In genomic region chr11:65609711-65610110, GRCh38 we compare ENCODE assay signal across 16 cellular contexts. TPM values are rescaled to one million over a fixed set of nuclear protein-coding genes. Genes with fewer than 3 reads are reported as not detected.
A peak's percentile ranks its signal among the peaks of the same experiment; 100 is the strongest.
DNase-seq lines count a peak whose midpoint lies in the region; ATAC-seq and TF ChIP-seq lines count a peak whose summit lies in the region.
"Had no signal": no experiment of that assay in that cellular context is flagged by ENCODE, and none has a peak within 500 bp of the region (broad histone marks: within the 10 kb centered on the region; RNA-seq: fewer than 3 reads in every experiment).

No MANE protein-coding gene starts in this region.

- H3K36me3 ChIP-seq in gastroesophageal sphincter, result peaks cover 0 to 59% of the 10 kb centered on the region in 2 donors
- H3K36me3 ChIP-seq in stomach, result peaks cover 21 to 75% (median 65%) of the 10 kb centered on the region in 4 donors

- peak overlapping the region in 3 of 4 donors; percentile 83 to 95 (median 94) for H3K27ac ChIP-seq in gastroesophageal sphincter
- H3K27ac ChIP-seq in stomach, result peak overlapping the region in 3 of 5 donors; percentile 95 to 99 (median 98)

- H3K27ac Mint-ChIP-seq in T-helper 2 cell treated with Interferon-gamma antibody and Interleukin-4, amounts not matched to agents 5 μg/mL and 100 μg/mL, for 36 hours, result peak overlapping the region; percentile 69
- H3K27ac Mint-ChIP-seq in activated CD4-positive, alpha-beta memory T cell treated with anti-CD3 and anti-CD28 coated beads, Interleukin-2, amount 10 ng/mL, durations not matched to agents 7 days and 5 days, result peak overlapping the region; percentile 62

- no peaks in the 10 kb centered on the region for H3K9me3 ChIP-seq in gastroesophageal sphincter
- H3K9me3 ChIP-seq in stomach, result no peaks in the 10 kb centered on the region

- CTCF ChIA-PET in activated CD4-positive, alpha-beta memory T cell treated with anti-CD3 and anti-CD28 coated beads, Interleukin-2, amount 10 ng/mL, durations not matched to agents 7 days and 5 days (lab: Charles Lee), result interaction anchor here (0.6 to 1.5 kb wide), 3 partner anchors 16 to 412 kb away, joined by 3 to 5 read pairs (median 4); no protein-coding TSS in a partner anchor

- no peaks in the 10 kb centered on the region for H3K9me3 Mint-ChIP-seq in T-helper 2 cell treated with Interferon-gamma antibody and Interleukin-4, amounts not matched to agents 5 μg/mL and 100 μg/mL, for 36 hours
- no peaks in the 10 kb centered on the region for H3K9me3 Mint-ChIP-seq in activated CD4-positive, alpha-beta memory T cell treated with anti-CD3 and anti-CD28 coated beads, Interleukin-2, amount 10 ng/mL, durations not matched to agents 7 days and 5 days

- H3K27me3 ChIP-seq in gastroesophageal sphincter (no peaks in the 10 kb centered on the region), stomach (no peaks in the 10 kb centered on the region)

- no peak for TF ChIP-seq CTCF in gastroesophageal sphincter (IDR thresholded peaks at IDR 0.05)
- TF ChIP-seq CTCF in stomach (IDR thresholded peaks at IDR 0.05), result no peak

- TF ChIP-seq POLR2A in gastroesophageal sphincter (IDR thresholded peaks at IDR 0.05) (no peak), stomach (IDR thresholded peaks at IDR 0.05) (no peak)

- peaks cover 40% of the 10 kb centered on the region for H3K36me3 Mint-ChIP-seq in T-helper 2 cell treated with Interferon-gamma antibody and Interleukin-4, amounts not matched to agents 5 μg/mL and 100 μg/mL, for 36 hours (ENCODE audit: low read depth)
- peaks cover 63% of the 10 kb centered on the region for H3K36me3 Mint-ChIP-seq in activated CD4-positive, alpha-beta memory T cell treated with anti-CD3 and anti-CD28 coated beads, Interleukin-2, amount 10 ng/mL, durations not matched to agents 7 days and 5 days (ENCODE audit: low read depth)

- POLR2A ChIA-PET in activated CD4-positive, alpha-beta memory T cell treated with anti-CD3 and anti-CD28 coated beads, Interleukin-2, amount 10 ng/mL, durations not matched to agents 7 days and 5 days (lab: Charles Lee), result interaction anchor here (0.6 to 1.6 kb wide), 6 partner anchors 14 to 412 kb away, joined by 3 to 8 read pairs (median 4); partner anchors contain the start of genes CFL1 and KCNK7

- 45 to 72% methylated on average over 2 of the region's 5 CpGs for WGBS in gastroesophageal sphincter (ENCODE audit: low coverage in 1 of 2), 2 donors
- 65 to 80% (median 73%) methylated on average over 5 of the region's 5 CpGs for WGBS in stomach, 5 donors

- ATAC-seq in gastroesophageal sphincter (no peak), GM19328 (IDR thresholded peaks at IDR 0.05; ENCODE audit: unreplicated experiment) (no peak), GM21825 (IDR thresholded peaks at IDR 0.05; ENCODE audit: unreplicated experiment) (no peak)
- ATAC-seq: left cardiac atrium had no signal

- no peak overlapping the region for H3K4me3 ChIP-seq in gastroesophageal sphincter
- peak overlapping the region in 2 of 4 donors; percentile 3 to 98 for H3K4me3 ChIP-seq in stomach

- TF ChIP-seq EP300 in gastroesophageal sphincter (IDR thresholded peaks at IDR 0.05) (no peak), stomach (IDR thresholded peaks at IDR 0.05) (no peak)

- H3K4me1 Mint-ChIP-seq in T-helper 2 cell treated with Interferon-gamma antibody and Interleukin-4, amounts not matched to agents 5 μg/mL and 100 μg/mL, for 36 hours (ENCODE audit: low read depth), result peaks cover 30% of the 10 kb centered on the region
- peaks cover 50% of the 10 kb centered on the region for H3K4me1 Mint-ChIP-seq in activated CD4-positive, alpha-beta memory T cell treated with anti-CD3 and anti-CD28 coated beads, Interleukin-2, amount 10 ng/mL, durations not matched to agents 7 days and 5 days

- no peaks in the 10 kb centered on the region for H3K27me3 Mint-ChIP-seq in T-helper 2 cell treated with Interferon-gamma antibody and Interleukin-4, amounts not matched to agents 5 μg/mL and 100 μg/mL, for 36 hours (ENCODE audit: low read depth)
- H3K27me3 Mint-ChIP-seq in activated CD4-positive, alpha-beta memory T cell treated with anti-CD3 and anti-CD28 coated beads, Interleukin-2, amount 10 ng/mL, durations not matched to agents 7 days and 5 days, result no peaks in the 10 kb centered on the region

- H3K4me3 Mint-ChIP-seq in T-helper 2 cell treated with Interferon-gamma antibody and Interleukin-4, amounts not matched to agents 5 μg/mL and 100 μg/mL, for 36 hours, result peak overlapping the region; percentile 11
- no peak overlapping the region for H3K4me3 Mint-ChIP-seq in activated CD4-positive, alpha-beta memory T cell treated with anti-CD3 and anti-CD28 coated beads, Interleukin-2, amount 10 ng/mL, durations not matched to agents 7 days and 5 days

- intact Hi-C loops in stomach (cut with DNase I; ENCODE audit: low total_unique reads), result no loop called here

- no peak for DNase-seq in T-helper 2 cell treated with Interferon-gamma antibody and Interleukin-4, amounts not matched to agents 5 μg/mL and 100 μg/mL, for 36 hours (ENCODE audit: low spot score)
- DNase-seq in T-helper 2 cell, result no peak
- no peak for DNase-seq in activated CD4-positive, alpha-beta memory T cell treated with anti-CD3 and anti-CD28 coated beads, Interleukin-2, amount 10 ng/mL, durations not matched to agents 7 days and 5 days
- no peak for DNase-seq in stomach
- DNase-seq in activated T-cell treated with anti-CD3 and anti-CD28 coated beads for 4 hours, result no peak
- DNase-seq: 8988T; dermis blood vessel endothelial cell; GOT3; left cardiac atrium; occipital lobe; SHP77; stimulated activated CD4-positive, alpha-beta T cell treated with anti-CD3 and anti-CD28 coated beads, Interleukin-1b, Interleukin-23, amount 100 ng/mL, for 48 hours; stimulated activated naive CD4-positive, alpha-beta T cell treated with Interleukin-2 at 50 U/mL for 16 hours had no signal

- peaks cover 0 to 78% (median 56%) of the 10 kb centered on the region in 3 donors for H3K4me1 ChIP-seq in gastroesophageal sphincter
- H3K4me1 ChIP-seq in stomach, result peaks cover 59 to 77% (median 68%) of the 10 kb centered on the region in 4 donors

RNA-seq across cellular contexts. Expression of gene MAP3K11, which starts 4.3 kb away (rescaled TPM):
- 10 to 100 TPM; 67.2 to 71.8 TPM for total RNA-seq in activated CD4-positive, alpha-beta memory T cell treated with anti-CD3 and anti-CD28 coated beads, Interleukin-2, amount 10 ng/mL, durations not matched to agents 7 days and 5 days
- total RNA-seq in gastroesophageal sphincter, result 10 to 100 TPM; 20.5 to 35.3 (median 28.0) TPM
- total RNA-seq in stomach, result 100 to 1,000 TPM in 1 of 5 donors, 10 to 100 TPM in 4; 37.6 to 118 (median 63.6) TPM
- 10 to 100 TPM; 31.0 to 62.9 (median 44.8) TPM for polyA plus RNA-seq in stomach

RNA-seq across cellular contexts. Expression of gene PCNX3, which starts 5.9 kb away (rescaled TPM):
- total RNA-seq in activated CD4-positive, alpha-beta memory T cell treated with anti-CD3 and anti-CD28 coated beads, Interleukin-2, amount 10 ng/mL, durations not matched to agents 7 days and 5 days, result 10 to 100 TPM; 39.8 to 40.3 TPM
- total RNA-seq in gastroesophageal sphincter, result 10 to 100 TPM; 15.9 to 40.1 (median 19.3) TPM
- 10 to 100 TPM in 4 of 5 donors, 1 to 10 TPM in 1; 9.7 to 76.2 (median 40.3) TPM for total RNA-seq in stomach
- polyA plus RNA-seq in stomach, result 10 to 100 TPM in 1 of 3 donors, 1 to 10 TPM in 2; 4.6 to 11.0 (median 6.8) TPM

RNA-seq across cellular contexts. Expression of gene KCNK7, which starts 14.1 kb away (rescaled TPM):
- total RNA-seq in activated CD4-positive, alpha-beta memory T cell treated with anti-CD3 and anti-CD28 coated beads, Interleukin-2, amount 10 ng/mL, durations not matched to agents 7 days and 5 days, result 1 to 10 TPM in 1 of 2 experiments, under 1 TPM in 1; 0.80 to 1.0 TPM
- 1 to 10 TPM in 1 of 4 donors, under 1 TPM in 2, not detected in 1; 0.40 to 1.5 (median 0.93) TPM for total RNA-seq in gastroesophageal sphincter
- total RNA-seq in stomach, result 1 to 10 TPM in 1 of 5 donors, under 1 TPM in 1, not detected in 3; 0.58 to 2.6 TPM
- polyA plus RNA-seq in stomach, result 1 to 10 TPM in 2 of 3 donors, not detected in 1; 3.5 to 5.8 TPM

RNA-seq across cellular contexts. Expression of gene SIPA1, which starts 28.2 kb away (rescaled TPM):
- total RNA-seq in activated CD4-positive, alpha-beta memory T cell treated with anti-CD3 and anti-CD28 coated beads, Interleukin-2, amount 10 ng/mL, durations not matched to agents 7 days and 5 days, result 100 to 1,000 TPM; 201 to 205 TPM
- total RNA-seq in gastroesophageal sphincter, result 10 to 100 TPM; 32.9 to 45.0 (median 38.3) TPM
- 10 to 100 TPM; 13.2 to 47.5 (median 33.8) TPM for total RNA-seq in stomach
- polyA plus RNA-seq in stomach, result 10 to 100 TPM; 59.9 to 80.4 (median 67.6) TPM

RNA-seq across cellular contexts. Expression of gene EHBP1L1, which starts 33.9 kb away (rescaled TPM):
- 100 to 1,000 TPM; 118 to 119 TPM for total RNA-seq in activated CD4-positive, alpha-beta memory T cell treated with anti-CD3 and anti-CD28 coated beads, Interleukin-2, amount 10 ng/mL, durations not matched to agents 7 days and 5 days
- total RNA-seq in gastroesophageal sphincter (100 to 1,000 TPM; 172 to 329 (median 202) TPM), stomach (100 to 1,000 TPM in 4 of 5 donors, 10 to 100 TPM in 1; 43.0 to 200 (median 126) TPM)
- 10 to 100 TPM; 28.0 to 67.6 (median 49.2) TPM for polyA plus RNA-seq in stomach
